ENCODE assay signal across 12 cellular contexts in the genomic region with DNA sequence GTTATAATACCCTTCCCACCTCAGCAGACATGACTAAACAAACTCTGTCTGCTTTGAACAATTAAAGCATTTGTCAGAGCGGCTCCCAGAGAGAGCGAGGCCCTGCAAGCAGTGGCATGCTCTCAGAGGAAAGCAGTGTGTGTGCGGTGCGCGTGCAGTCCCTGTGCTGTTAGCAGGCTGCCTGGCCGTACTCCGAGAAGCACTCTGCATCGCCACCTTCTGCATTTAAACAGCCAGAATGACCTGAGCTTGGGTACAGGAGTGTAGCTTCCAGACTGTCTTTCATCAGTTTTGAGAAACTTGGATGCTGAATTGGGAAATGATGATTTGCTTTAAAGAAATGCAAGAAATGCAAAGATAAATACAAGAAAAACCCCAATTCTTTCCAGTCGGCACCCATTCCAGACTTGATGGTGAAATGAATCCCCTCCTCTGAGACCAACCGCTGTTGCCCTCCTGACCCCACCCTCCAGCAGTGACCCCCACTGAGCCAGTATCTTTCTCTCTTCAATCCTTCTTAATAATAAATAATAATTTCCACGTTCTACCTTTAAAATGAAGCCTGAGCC.
DNase-seq lines count a peak whose midpoint lies in the region; ATAC-seq and TF ChIP-seq lines count a peak whose summit lies in the region.
"Had no signal": no experiment of that assay in that cellular context is flagged by ENCODE, and none has a peak within 500 bp of the region (broad histone marks: within the 10 kb centered on the region; RNA-seq: fewer than 3 reads in every experiment).

No MANE protein-coding gene starts in this region.

- peaks cover 2% of the 10 kb centered on the region for H3K79me2 ChIP-seq in osteoblast (ENCODE audit: insufficient read depth, low read length)

- H3K4me3 Mint-ChIP-seq in activated CD8-positive, alpha-beta T cell treated with anti-CD3 and anti-CD28 coated beads for 36 hours, result no peak overlapping the region
- H3K4me3 Mint-ChIP-seq: T-helper 17 cell had no signal

- no peaks in the 10 kb centered on the region for H3K9me3 ChIP-seq in osteoblast (ENCODE audit: low read depth, low read length)
- H3K9me3 ChIP-seq: adrenal gland had no signal

- no peaks in the 10 kb centered on the region for H3K27me3 ChIP-seq in osteoblast (ENCODE audit: insufficient read depth, low read length)
- H3K27me3 ChIP-seq: adrenal gland had no signal

- no peaks in the 10 kb centered on the region for H4K20me1 ChIP-seq in osteoblast (ENCODE audit: insufficient read depth, low read length)

- POLR2A ChIA-PET in activated CD8-positive, alpha-beta T cell treated with anti-CD3 and anti-CD28 coated beads for 36 hours (lab: Charles Lee), result no interaction called here

- TF ChIP-seq CTCF in osteoblast (IDR thresholded peaks at IDR 0.05; ENCODE audit: extremely low read depth, low read depth, low read length), result peak; percentile 43
- no peak for TF ChIP-seq CTCF in activated CD8-positive, alpha-beta T cell treated with anti-CD3 and anti-CD28 coated beads for 36 hours (IDR thresholded peaks at IDR 0.05)

- peaks cover 4% of the 10 kb centered on the region for H3K36me3 ChIP-seq in osteoblast (ENCODE audit: insufficient read depth, low read length)
- H3K36me3 ChIP-seq: adrenal gland had no signal

- no peak for ATAC-seq in activated CD8-positive, alpha-beta T cell treated with anti-CD3 and anti-CD28 coated beads for 36 hours
- ATAC-seq: T-helper 17 cell had no signal

- no peak overlapping the region for H3K27ac Mint-ChIP-seq in activated CD8-positive, alpha-beta T cell treated with anti-CD3 and anti-CD28 coated beads for 36 hours
- H3K27ac Mint-ChIP-seq: T-helper 17 cell had no signal

- H3K27me3 Mint-ChIP-seq in activated CD8-positive, alpha-beta T cell treated with anti-CD3 and anti-CD28 coated beads for 36 hours, result no peaks in the 10 kb centered on the region
- H3K27me3 Mint-ChIP-seq: T-helper 17 cell had no signal

- intact Hi-C loops in activated CD8-positive, alpha-beta T cell treated with anti-CD3 and anti-CD28 coated beads for 36 hours (cut with micrococcal nuclease), result no loop called here

- no peak overlapping the region for H3K4me3 ChIP-seq in osteoblast (ENCODE audit: insufficient read depth, low read length)
- H3K4me3 ChIP-seq: adrenal gland had no signal

- peaks cover 39% of the 10 kb centered on the region for H3K4me1 ChIP-seq in osteoblast (ENCODE audit: insufficient read depth, low read length)
- H3K4me1 ChIP-seq: adrenal gland had no signal

- H3K4me1 Mint-ChIP-seq in activated CD8-positive, alpha-beta T cell treated with anti-CD3 and anti-CD28 coated beads for 36 hours (ENCODE audit: low read depth), result no peaks in the 10 kb centered on the region

- peaks cover 7% of the 10 kb centered on the region for H3K36me3 Mint-ChIP-seq in activated CD8-positive, alpha-beta T cell treated with anti-CD3 and anti-CD28 coated beads for 36 hours (ENCODE audit: low read depth)

- no peak overlapping the region for H2AFZ ChIP-seq in osteoblast (ENCODE audit: low read length)

- H3K4me2 ChIP-seq in osteoblast (ENCODE audit: insufficient read depth, low read length), result peak overlapping the region; percentile 30
- H3K4me2 ChIP-seq: KMS-11 had no signal

- H3K27ac ChIP-seq in osteoblast (ENCODE audit: low read depth, low read length), result peak overlapping the region; percentile 90
- H3K27ac ChIP-seq: adrenal gland, KMS-11 had no signal

- in situ Hi-C loops in Caki2 (cut with HindIII; ENCODE audit: low pct_unique_long_range_greater_than_20kb, low sequenced_read_pairs), result no loop called here

- no peaks in the 10 kb centered on the region for H3K9me3 Mint-ChIP-seq in activated CD8-positive, alpha-beta T cell treated with anti-CD3 and anti-CD28 coated beads for 36 hours

- CTCF ChIA-PET in activated CD8-positive, alpha-beta T cell treated with anti-CD3 and anti-CD28 coated beads for 36 hours (lab: Charles Lee), result no interaction called here

- DNase-seq in Caki2 (ENCODE audit: low read depth) (peak; percentile 72), NCI-H2227 treated with DMSO at 0.1 percent for 48 hours (lab: John Stamatoyannopoulos, UW) (peak; percentile 67), fibroblast of peridontal ligament (ENCODE audit: extremely low read depth) (peak; percentile 93), osteoblast (ENCODE audit: insufficient read length, low spot score, missing footprints) (peak; percentile 92), foreskin melanocyte (no peak), COLO668 (lab: John Stamatoyannopoulos, UW; ENCODE audit: unreplicated experiment) (no peak)
- no peak for DNase-seq in activated CD8-positive, alpha-beta T cell treated with anti-CD3 and anti-CD28 coated beads for 36 hours
- DNase-seq in activated T-cell treated with anti-CD3 and anti-CD28 coated beads, Interleukin-2, amount 50 U/mL, for 1 hour, result no peak
- DNase-seq: kidney, T-helper 17 cell had no signal

Comparison
In these comparisons a context has a peak if more than half of its experiments do, and no peak if none do; other contexts are left out.
1. DNase-seq: peak in Caki2 (single experiment), NCI-H2227 treated with DMSO at 0.1 percent for 48 hours (single experiment), fibroblast of peridontal ligament (single experiment) and osteoblast (single experiment); none in foreskin melanocyte (single experiment), COLO668 (single experiment), activated CD8-positive, alpha-beta T cell treated with anti-CD3 and anti-CD28 coated beads for 36 hours (single experiment) and activated T-cell treated with anti-CD3 and anti-CD28 coated beads, Interleukin-2, amount 50 U/mL, for 1 hour (single experiment).